Comparison of ENCODE assay signal across 32 cellular contexts in the genomic region with DNA sequence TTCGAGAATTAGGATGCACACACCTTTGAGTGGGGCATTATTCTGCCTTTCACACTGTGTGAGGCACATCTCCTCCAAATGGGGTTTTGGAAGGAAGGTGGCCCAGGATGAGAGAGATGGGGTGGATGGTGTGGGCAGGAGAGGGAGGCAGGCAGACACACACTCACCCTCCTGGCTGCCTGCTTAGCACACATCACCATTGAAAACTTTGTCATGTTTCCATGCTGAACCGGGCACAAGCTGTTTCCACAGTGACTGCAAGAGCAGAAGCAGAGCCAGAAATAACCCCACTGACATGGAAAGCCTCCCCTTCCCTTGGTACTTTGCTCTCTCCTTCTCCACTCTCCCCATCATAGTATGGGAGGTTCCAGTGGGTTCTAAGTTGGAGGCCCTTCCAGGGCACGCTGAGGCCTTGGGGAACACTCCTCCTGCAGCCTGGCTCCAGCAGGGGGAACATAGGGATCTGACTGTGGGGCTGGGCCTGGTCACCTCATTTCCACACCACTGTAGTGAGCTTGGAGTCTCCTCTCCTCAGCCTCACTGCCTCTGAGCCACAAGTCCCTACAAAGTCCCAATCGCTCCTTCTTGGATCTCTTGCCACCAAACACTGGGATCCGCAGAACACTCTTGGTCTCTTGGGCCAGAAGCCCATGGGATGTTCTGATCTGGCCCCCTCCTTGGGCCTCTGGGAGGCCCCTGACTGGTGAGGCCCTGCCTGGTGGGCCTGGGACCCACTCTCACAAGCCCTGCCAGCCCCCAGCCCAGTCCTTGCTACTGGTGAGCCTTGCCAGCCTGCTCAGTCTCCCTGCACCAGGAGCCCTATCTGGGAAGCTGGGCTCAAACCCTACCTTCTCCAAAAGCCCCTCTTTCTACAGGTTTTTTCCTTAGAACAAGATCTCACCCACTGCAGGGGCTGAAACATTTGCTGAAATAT.
DNase-seq lines count a peak whose midpoint lies in the region; ATAC-seq, FAIRE-seq and TF ChIP-seq lines count a peak whose summit lies in the region.
"Had no signal": no experiment of that assay in that cellular context is flagged by ENCODE, and none has a peak within 500 bp of the region (broad histone marks: within the 10 kb centered on the region; RNA-seq: fewer than 3 reads in every experiment).

No MANE protein-coding gene starts in this region.

- H3K79me2 ChIP-seq in SK-N-SH (ENCODE audit: insufficient read depth) = no peaks in the 10 kb centered on the region

- in situ Hi-C loops in transverse colon (cut with MboI; ENCODE audit: low pct_ligation_motif_present in 1 of 4, low pct_unique_long_range_greater_than_20kb in 1 of 4, low sequenced_read_pairs in 3 of 4) = no loop called here

- POLR2A ChIA-PET in activated CD8-positive, alpha-beta T cell treated with anti-CD3 and anti-CD28 coated beads for 36 hours (lab: Charles Lee) = interaction anchor here (0.5 to 3.0 kb wide), 2 partner anchors 12 to 40 kb away, joined by 3 to 11 read pairs; no protein-coding TSS in a partner anchor
- POLR2A ChIA-PET in SK-N-SH (lab: Yijun Ruan, JAX) = no interaction called here

- peak in 3 of 4 donors; percentile 22 to 49 (median 37) for ATAC-seq in heart left ventricle
- ATAC-seq in left cardiac atrium = no peak
- ATAC-seq in activated CD8-positive, alpha-beta T cell treated with anti-CD3 and anti-CD28 coated beads for 36 hours = no peak
- ATAC-seq: body of pancreas, K562, right cardiac atrium, WTC11 had no signal

- intact Hi-C loops in heart left ventricle (cut with DNase I) (no loop called here), left cardiac atrium (cut with DNase I) (no loop called here), transverse colon (cut with DNase I; ENCODE audit: low total_unique reads) (no loop called here), kidney (cut with DNase I) (no loop called here)
- intact Hi-C loops in activated CD8-positive, alpha-beta T cell treated with anti-CD3 and anti-CD28 coated beads for 36 hours (cut with micrococcal nuclease) = no loop called here

- H3K27me3 ChIP-seq in heart left ventricle = no peaks in the 10 kb centered on the region
- H3K27me3 ChIP-seq in transverse colon = no peaks in the 10 kb centered on the region
- no peaks in the 10 kb centered on the region for H3K27me3 ChIP-seq in SK-N-SH (ENCODE audit: insufficient read depth)
- H3K27me3 ChIP-seq: body of pancreas, esophagus muscularis mucosa, Peyer's patch, SJCRH30 had no signal

- H3K4me1 ChIP-seq in heart left ventricle = peaks cover 0 to 27% (median 11%) of the 10 kb centered on the region in 12 donors
- H3K4me1 ChIP-seq in transverse colon = peaks cover 0 to 3% (median 0%) of the 10 kb centered on the region in 4 donors
- H3K4me1 ChIP-seq in SK-N-SH (ENCODE audit: control insufficient read depth in 1 of 2, insufficient read depth in 2 of 2, low read depth in 1 of 2, low read length in 1 of 2) = peaks cover 4 to 19% of the 10 kb centered on the region in 2 experiments; a peak in 2 of 4 replicates
- H3K4me1 ChIP-seq in kidney (ENCODE audit: control insufficient read depth in 1 of 2, insufficient read depth in 1 of 2, low read depth in 1 of 2, low read length in 2 of 2) = peaks cover 0 to 3% of the 10 kb centered on the region in 2 donors
- H3K4me1 ChIP-seq: body of pancreas, Peyer's patch had no signal

- WGBS in heart left ventricle, 4 donors = 84 to 98% (median 91%) methylated on average over 5 of the region's 5 CpGs
- 80 to 99% methylated on average over 2 to 5 of the region's 5 CpGs for WGBS in transverse colon (ENCODE audit: low coverage in 1 of 2), 2 donors
- 86% methylated on average over 5 of the region's 5 CpGs for WGBS in SK-N-SH (ENCODE audit: low lambda C conversion rate)

- H3K4me3 Mint-ChIP-seq in activated CD8-positive, alpha-beta T cell treated with anti-CD3 and anti-CD28 coated beads for 36 hours = no peak overlapping the region
- H3K4me3 Mint-ChIP-seq: type B pancreatic cell, WTC11 had no signal

- H3F3A ChIP-seq in SK-N-SH (replicated peaks; ENCODE audit: insufficient read depth) = no peaks in the 10 kb centered on the region

- H3K9me3 ChIP-seq in heart left ventricle (no peaks in the 10 kb centered on the region), transverse colon (no peaks in the 10 kb centered on the region), SK-N-SH (no peaks in the 10 kb centered on the region), kidney (ENCODE audit: control insufficient read depth in 1 of 2, low read length in 2 of 2) (no peaks in the 10 kb centered on the region)
- H3K9me3 ChIP-seq: body of pancreas, esophagus muscularis mucosa, Peyer's patch, SJCRH30 had no signal

- no peaks in the 10 kb centered on the region for H3K9me3 Mint-ChIP-seq in activated CD8-positive, alpha-beta T cell treated with anti-CD3 and anti-CD28 coated beads for 36 hours
- H3K9me3 Mint-ChIP-seq: naive B cell, type B pancreatic cell, WTC11 had no signal

- no peak overlapping the region for H3K4me3 ChIP-seq in heart left ventricle
- H3K4me3 ChIP-seq in coronary artery = no peak overlapping the region
- no peak overlapping the region for H3K4me3 ChIP-seq in transverse colon
- no peak overlapping the region for H3K4me3 ChIP-seq in SK-N-SH (ENCODE audit: low read depth in 2 of 2, low read length in 1 of 2)
- no peak overlapping the region for H3K4me3 ChIP-seq in kidney (ENCODE audit: low read length in 2 of 2)
- H3K4me3 ChIP-seq: body of pancreas, esophagus muscularis mucosa, K562, Peyer's patch, SJCRH30, smooth muscle cell had no signal

- peaks cover 25% of the 10 kb centered on the region for H3K36me3 Mint-ChIP-seq in activated CD8-positive, alpha-beta T cell treated with anti-CD3 and anti-CD28 coated beads for 36 hours (ENCODE audit: low read depth)
- H3K36me3 Mint-ChIP-seq: naive B cell, type B pancreatic cell, WTC11 had no signal

- TF ChIP-seq EP300 in transverse colon (IDR thresholded peaks at IDR 0.05; ENCODE audit: low read depth) = no peak
- no peak for TF ChIP-seq EP300 in SK-N-SH (IDR thresholded peaks at IDR 0.05; ENCODE audit: borderline replicate concordance in 1 of 2, low read depth in 1 of 2, low read length in 1 of 2)

- H3K27ac ChIP-seq in heart left ventricle (peak overlapping the region in 1 of 12 donors; percentile 7), coronary artery (no peak overlapping the region), transverse colon (no peak overlapping the region), SK-N-SH (ENCODE audit: low read depth in 2 of 2, low read length in 1 of 2) (no peak overlapping the region), kidney (ENCODE audit: low read depth in 2 of 2, low read length in 2 of 2) (no peak overlapping the region)
- H3K27ac ChIP-seq: body of pancreas, esophagus muscularis mucosa, Peyer's patch, SJCRH30 had no signal

- TF ChIP-seq POLR2A in heart left ventricle (IDR thresholded peaks at IDR 0.05) (no peak), transverse colon (IDR thresholded peaks at IDR 0.05) (no peak)

- no peak for TF ChIP-seq RAD21 in SK-N-SH (IDR thresholded peaks at IDR 0.05; ENCODE audit: low read length)

- H3K9ac ChIP-seq in SK-N-SH (no peak overlapping the region), kidney (ENCODE audit: low read length in 2 of 2) (no peak overlapping the region)

- H3K27me3 Mint-ChIP-seq in activated CD8-positive, alpha-beta T cell treated with anti-CD3 and anti-CD28 coated beads for 36 hours = no peaks in the 10 kb centered on the region
- H3K27me3 Mint-ChIP-seq: naive B cell had no signal

- H3K27ac Mint-ChIP-seq in activated CD8-positive, alpha-beta T cell treated with anti-CD3 and anti-CD28 coated beads for 36 hours = peak overlapping the region; percentile 56
- H3K27ac Mint-ChIP-seq: type B pancreatic cell, WTC11 had no signal

- H2AFZ ChIP-seq in SK-N-SH (ENCODE audit: low read depth) = no peak overlapping the region

- no peak for TF ChIP-seq CTCF in heart left ventricle (IDR thresholded peaks at IDR 0.05)
- no peak for TF ChIP-seq CTCF in activated CD8-positive, alpha-beta T cell treated with anti-CD3 and anti-CD28 coated beads for 36 hours (IDR thresholded peaks at IDR 0.05)
- no peak for TF ChIP-seq CTCF in coronary artery (IDR thresholded peaks at IDR 0.05)
- TF ChIP-seq CTCF in transverse colon (IDR thresholded peaks at IDR 0.05) = no peak
- TF ChIP-seq CTCF in SK-N-SH (IDR thresholded peaks at IDR 0.05) = no peak
- no peak for TF ChIP-seq CTCF in kidney (IDR thresholded peaks at IDR 0.05; ENCODE audit: borderline replicate concordance, extremely low read depth, insufficient read depth)

- FAIRE-seq in kidney (lab: Jason Lieb, UNC) = no peak
- FAIRE-seq: endometrium, HTR-8/SVneo, K562, keratinocyte had no signal

- no peaks in the 10 kb centered on the region for H3K9me2 ChIP-seq in SK-N-SH

- H3K4me1 Mint-ChIP-seq in activated CD8-positive, alpha-beta T cell treated with anti-CD3 and anti-CD28 coated beads for 36 hours (ENCODE audit: low read depth) = peaks cover 44% of the 10 kb centered on the region

- no peak for DNase-seq in heart left ventricle
- DNase-seq in left cardiac atrium = no peak
- DNase-seq in activated CD8-positive, alpha-beta T cell treated with anti-CD3 and anti-CD28 coated beads for 36 hours = no peak
- DNase-seq in coronary artery (ENCODE audit: low spot score) = peak; percentile 38
- DNase-seq in transverse colon = peak; percentile 2
- DNase-seq in SK-N-SH = no peak
- DNase-seq in kidney = no peak
- DNase-seq: activated CD4-positive, alpha-beta T cell treated with anti-CD3 and anti-CD28 coated beads, Interleukin-2, amount 50 U/mL, for 4 hours; activated CD8-positive, alpha-beta memory T cell treated with anti-CD3 and anti-CD28 coated beads, Interleukin-2, amount 50 U/mL, for 48 hours; activated gamma-delta T cell treated with Interleukin-2 at 50 U/mL for 16 hours; body of pancreas; DMS79; foreskin fibroblast; GOT3; midbrain; naive B cell; NCI-H1092 treated with DMSO at 0.1 percent for 48 hours; NCI-H1694 treated with DMSO at 0.1 percent for 48 hours; NCI-H446; NCI-H774; Peyer's patch; SJCRH30; stimulated activated CD4-positive, alpha-beta T cell treated with anti-CD3 and anti-CD28 coated beads, Interleukin-1b, Interleukin-23, amount 100 ng/mL, for 48 hours had no signal

- no peaks in the 10 kb centered on the region for H4K20me1 ChIP-seq in SK-N-SH (ENCODE audit: insufficient read depth)

- no peak overlapping the region for H3K4me2 ChIP-seq in SK-N-SH
- H3K4me2 ChIP-seq: smooth muscle cell had no signal

- H3K36me3 ChIP-seq in heart left ventricle = no peaks in the 10 kb centered on the region
- no peaks in the 10 kb centered on the region for H3K36me3 ChIP-seq in transverse colon
- H3K36me3 ChIP-seq in SK-N-SH (replicated peaks in 1 of 2; ENCODE audit: control insufficient read depth in 1 of 2, insufficient read depth in 2 of 2, low read length in 1 of 2) = no peaks in the 10 kb centered on the region
- H3K36me3 ChIP-seq in kidney (ENCODE audit: control insufficient read depth in 1 of 2, insufficient read depth in 2 of 2, low read length in 2 of 2) = no peaks in the 10 kb centered on the region
- H3K36me3 ChIP-seq: esophagus muscularis mucosa, Peyer's patch, SJCRH30 had no signal

- CTCF ChIA-PET in activated CD8-positive, alpha-beta T cell treated with anti-CD3 and anti-CD28 coated beads for 36 hours (lab: Charles Lee) = no interaction called here
- CTCF ChIA-PET in SK-N-SH (lab: Yijun Ruan, JAX) = no interaction called here

TF ChIP-seq in SK-N-SH, 30 proteins besides CTCF, POLR2A, EP300 and RAD21 (continues in another document):
- no peak for TF ChIP-seq TCF12 (IDR thresholded peaks at IDR 0.05)
- no peak for TF ChIP-seq FOXM1 (IDR thresholded peaks at IDR 0.05; ENCODE audit: low read depth)
- no peak for TF ChIP-seq FOXJ3 (CRISPR knock-in tag; IDR thresholded peaks at IDR 0.05)

Comparison
In these comparisons a context has a peak if more than half of its experiments do, and no peak if none do; other contexts are left out.
1. ATAC-seq: peak in heart left ventricle (3 of 4); none in left cardiac atrium (0 of 2) and activated CD8-positive, alpha-beta T cell treated with anti-CD3 and anti-CD28 coated beads for 36 hours (single experiment).
2. DNase-seq: peak in coronary artery (single experiment) and transverse colon (single experiment); none in heart left ventricle (0 of 5), left cardiac atrium (single experiment), activated CD8-positive, alpha-beta T cell treated with anti-CD3 and anti-CD28 coated beads for 36 hours (single experiment), SK-N-SH (single experiment) and kidney (single experiment).